1 cellular context compared by ENCODE assay signal in genomic region chr7:13949450-13949849, GRCh38.
TF ChIP-seq lines count a peak whose summit lies in the region.

No MANE protein-coding gene starts in this region.

TF ChIP-seq in HEK293, 187 proteins besides CTCF, POLR2A, EP300 and RAD21 (continued from another document and continues in another):
- TF ChIP-seq ZNF521 (tag by site-specific recombination; IDR thresholded peaks at IDR 0.05) (no peak), ZNF146 (tag by site-specific recombination; IDR thresholded peaks at IDR 0.05) (no peak), GLI4 (tag by site-specific recombination; IDR thresholded peaks at IDR 0.05) (no peak), ZNF645 (tag by site-specific recombination; IDR thresholded peaks at IDR 0.05) (no peak), ZNF311 (tag by site-specific recombination; IDR thresholded peaks at IDR 0.05; ENCODE audit: borderline replicate concordance) (no peak), HOXD13 (CRISPR knock-in tag; IDR thresholded peaks at IDR 0.05; ENCODE audit: borderline replicate concordance) (peak; percentile 70; the same call in 1 of the 2 replicates), FEZF1 (tag by site-specific recombination; IDR thresholded peaks at IDR 0.05) (peak; percentile 93), ZNF654 (tag by site-specific recombination; IDR thresholded peaks at IDR 0.05; ENCODE audit: low read depth) (no peak), ZNF19 (tag by site-specific recombination; IDR thresholded peaks at IDR 0.05; ENCODE audit: low read depth) (no peak), ZNF777 (tag by site-specific recombination; IDR thresholded peaks at IDR 0.05; ENCODE audit: borderline replicate concordance) (no peak), YY2 (tag by site-specific recombination; IDR thresholded peaks at IDR 0.05) (no peak), ZNF266 (tag by site-specific recombination; IDR thresholded peaks at IDR 0.05; ENCODE audit: low read depth) (no peak), ZNF398 (tag by site-specific recombination; IDR thresholded peaks at IDR 0.05) (no peak), ZNF837 (tag by site-specific recombination; IDR thresholded peaks at IDR 0.05) (no peak), ZIC2 (tag by site-specific recombination; IDR thresholded peaks at IDR 0.05) (no peak), KLF8 (tag by site-specific recombination; IDR thresholded peaks at IDR 0.05) (no peak), ZNF501 (tag by site-specific recombination; IDR thresholded peaks at IDR 0.05) (no peak), ZNF292 (tag by site-specific recombination; IDR thresholded peaks at IDR 0.05; ENCODE audit: borderline replicate concordance, low read depth) (no peak), ZNF704 (tag by site-specific recombination; IDR thresholded peaks at IDR 0.05) (no peak), ZNF76 (tag by site-specific recombination; IDR thresholded peaks at IDR 0.05; ENCODE audit: borderline replicate concordance, low read depth) (no peak), ZNF10 (tag by site-specific recombination; IDR thresholded peaks at IDR 0.05) (no peak), ZNF416 (tag by site-specific recombination; IDR thresholded peaks at IDR 0.05) (no peak), ZNF280C (tag by site-specific recombination; IDR thresholded peaks at IDR 0.05) (no peak), ZNF341 (tag by site-specific recombination; IDR thresholded peaks at IDR 0.05; ENCODE audit: low read depth) (no peak), ZNF354C (tag by site-specific recombination; IDR thresholded peaks at IDR 0.05; ENCODE audit: borderline replicate concordance, low read depth) (no peak), ZNF560 (tag by site-specific recombination; IDR thresholded peaks at IDR 0.05; ENCODE audit: borderline replicate concordance) (no peak), SP7 (tag by site-specific recombination; IDR thresholded peaks at IDR 0.05) (0 out of 2 replicates have a peak, but pooled peaks have one; percentile 24), ZNF350 (tag by site-specific recombination; IDR thresholded peaks at IDR 0.05) (no peak), ZNF629 (tag by site-specific recombination; IDR thresholded peaks at IDR 0.05) (peak; percentile 45; the same call in 1 of the 2 replicates), ZNF529 (tag by site-specific recombination; IDR thresholded peaks at IDR 0.05; ENCODE audit: insufficient replicate concordance) (no peak), ZNF571 (tag by site-specific recombination; IDR thresholded peaks at IDR 0.05) (no peak), ZSCAN30 (tag by site-specific recombination; IDR thresholded peaks at IDR 0.05) (peak; percentile 81; the same call in 1 of the 2 replicates), ZNF214 (tag by site-specific recombination; IDR thresholded peaks at IDR 0.05; ENCODE audit: borderline replicate concordance) (no peak), ZNF561 (tag by site-specific recombination; IDR thresholded peaks at IDR 0.05; ENCODE audit: borderline replicate concordance) (no peak), ZNF701 (tag by site-specific recombination; IDR thresholded peaks at IDR 0.05) (no peak), KLF1 (tag by site-specific recombination; IDR thresholded peaks at IDR 0.05) (no peak), HOXA7 (CRISPR knock-in tag; IDR thresholded peaks at IDR 0.05; ENCODE audit: borderline replicate concordance) (no peak), ZNF513 (tag by site-specific recombination; IDR thresholded peaks at IDR 0.05) (peak; percentile 24; the same call in 1 of the 2 replicates), ZBTB8A (tag by site-specific recombination; IDR thresholded peaks at IDR 0.05) (0 out of 2 replicates have a peak, but pooled peaks have one; percentile 64), ZNF48 (tag by site-specific recombination; IDR thresholded peaks at IDR 0.05) (no peak), ZNF394 (tag by site-specific recombination; IDR thresholded peaks at IDR 0.05; ENCODE audit: borderline replicate concordance) (no peak), GLI2 (tag by site-specific recombination; IDR thresholded peaks at IDR 0.05; ENCODE audit: borderline replicate concordance, low read depth) (peak; percentile 73; the same call in 1 of the 2 replicates), PATZ1 (tag by site-specific recombination; IDR thresholded peaks at IDR 0.05) (no peak), ZBTB21 (tag by site-specific recombination; IDR thresholded peaks at IDR 0.05) (no peak), OVOL3 (tag by site-specific recombination; IDR thresholded peaks at IDR 0.05) (peak; percentile 59; the same call in 1 of the 2 replicates), KLF16 (tag by site-specific recombination; IDR thresholded peaks at IDR 0.05) (no peak), ZBTB1 (tag by site-specific recombination; IDR thresholded peaks at IDR 0.05) (no peak), ZNF169 (tag by site-specific recombination; IDR thresholded peaks at IDR 0.05) (no peak), ZNF324 (tag by site-specific recombination; IDR thresholded peaks at IDR 0.05) (no peak), ZSCAN23 (tag by site-specific recombination; IDR thresholded peaks at IDR 0.05) (no peak), ZNF621 (tag by site-specific recombination; IDR thresholded peaks at IDR 0.05) (no peak), ZNF155 (tag by site-specific recombination; IDR thresholded peaks at IDR 0.05) (no peak), ZNF433 (tag by site-specific recombination; IDR thresholded peaks at IDR 0.05; ENCODE audit: low read depth) (no peak), ZFHX2 (tag by site-specific recombination; conservative IDR thresholded peaks at IDR 0.05) (no peak), REST (tag by site-specific recombination; IDR thresholded peaks at IDR 0.05) (no peak)
